ENCODE assay signal across 20 cellular contexts in the genomic region with DNA sequence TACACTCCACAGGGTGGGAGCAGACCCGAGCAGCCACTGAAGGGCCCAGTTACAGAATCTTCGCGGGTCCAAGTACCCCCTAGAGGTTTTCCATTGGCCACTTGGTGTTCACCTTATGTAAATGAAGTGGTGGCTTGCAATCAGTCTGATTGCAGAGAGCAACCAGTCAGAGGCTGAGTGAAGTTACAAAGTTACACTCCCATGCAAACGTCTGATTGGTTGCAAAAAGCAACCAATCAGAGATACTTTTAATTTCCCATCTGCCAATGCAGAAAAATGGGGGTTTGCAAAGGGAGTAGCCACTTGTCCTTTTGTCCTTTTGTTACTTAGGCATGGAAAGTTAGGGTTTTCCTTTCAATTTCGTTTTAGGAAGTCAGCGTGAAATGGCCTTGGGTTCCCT.
"Had no signal": no experiment of that assay in that cellular context is flagged by ENCODE, and none has a peak within 500 bp of the region (broad histone marks: within the 10 kb centered on the region; RNA-seq: fewer than 3 reads in every experiment).

No MANE protein-coding gene starts in this region.

- DNase-seq: activated CD4-positive, alpha-beta memory T cell treated with anti-CD3 and anti-CD28 coated beads for 36 hours; activated CD4-positive, alpha-beta T cell treated with anti-CD3 and anti-CD28 coated beads, Interleukin-2, amount 10 ng/mL, durations not matched to agents 24 days and 14 days; activated CD4-positive, CD25-positive, alpha-beta regulatory T cell treated with anti-CD3 and anti-CD28 coated beads, Interleukin-2, amount 50 U/mL, for 72 hours; activated gamma-delta T cell; activated naive CD4-positive, alpha-beta T cell treated with anti-CD3 and anti-CD28 coated beads for 36 hours; activated T-cell treated with anti-CD3 and anti-CD28 coated beads for 4 hours; activated T-cell treated with anti-CD3 and anti-CD28 coated beads, Interleukin-2, amount 50 U/mL, for 48 hours; amygdala; NCI-H1048; NCI-H146; NCI-H187 treated with DMSO at 0.1 percent for 48 hours; NCI-H2081 treated with DMSO at 0.1 percent for 48 hours; NCI-H345; NCI-H510A; NCI-H526 treated with DMSO at 0.1 percent for 48 hours; PC-3; SHP77 treated with DMSO at 0.1 percent for 48 hours had no signal

- FAIRE-seq: astrocyte, RCC 7860 had no signal

- H3K27ac ChIP-seq: KMS-11 had no signal
